8 cellular contexts compared by ENCODE assay signal in the genomic region with DNA sequence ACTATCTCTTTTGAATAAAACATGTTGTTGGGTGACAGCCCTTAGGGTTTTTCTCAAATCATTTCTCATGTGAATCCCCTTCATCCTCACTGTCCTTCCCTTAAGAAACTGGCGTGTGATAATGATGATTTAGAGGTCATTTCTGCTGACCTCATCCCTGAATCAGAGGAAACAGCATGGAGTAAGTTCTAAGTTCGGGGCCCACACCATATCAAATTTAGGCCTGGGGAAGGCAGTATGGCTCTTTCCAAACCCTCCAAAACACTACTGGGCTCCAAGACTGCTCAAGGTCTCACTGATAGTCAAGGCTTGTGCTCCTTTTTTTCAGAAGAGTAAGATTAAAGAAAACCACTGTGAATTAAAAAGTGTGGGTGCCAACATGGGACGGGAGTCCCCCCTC. TPM values are rescaled to one million over a fixed set of nuclear protein-coding genes. Genes with fewer than 3 reads are reported as not detected.
DNase-seq lines count a peak whose midpoint lies in the region; ATAC-seq and TF ChIP-seq lines count a peak whose summit lies in the region.

No MANE protein-coding gene starts in this region.

- peak overlapping the region; percentile 78 for H3K9ac ChIP-seq in rectal smooth muscle tissue (ENCODE audit: low read length)

- no peaks in the 10 kb centered on the region for H3K27me3 ChIP-seq in GM06990 (replicated peaks; ENCODE audit: control insufficient read depth, insufficient read depth, low read length)
- H3K27me3 ChIP-seq in esophagus squamous epithelium: no peaks in the 10 kb centered on the region
- H3K27me3 ChIP-seq in rectal smooth muscle tissue (ENCODE audit: control insufficient read depth, insufficient read depth, low read length): no peaks in the 10 kb centered on the region

- CTCF ChIA-PET in T-cell (lab: Charles Lee): interaction anchor here (0.6 to 3.9 kb wide), 7 partner anchors 10 to 217 kb away, joined by 3 to 25 read pairs (median 6); a partner anchor contains a TSS

- no peak for DNase-seq in GM06990 (ENCODE audit: extremely low read depth, insufficient read length)
- no peak for DNase-seq in T-cell
- no peak for DNase-seq in esophagus squamous epithelium (lab: John Stamatoyannopoulos, UW)
- no peak for DNase-seq in hepatic stellate cell (ENCODE audit: low spot score)
- no peak for DNase-seq in activated gamma-delta T cell treated with Interleukin-2 at 50 U/mL for 16 hours
- no peak for DNase-seq in globus pallidus (ENCODE audit: low spot score)

- POLR2A ChIA-PET in T-cell (lab: Charles Lee): interaction anchor here (0.6 to 1.4 kb wide), 4 partner anchors 19 to 302 kb away, joined by 3 to 5 read pairs (median 4); a partner anchor contains a TSS

- H3K27me3 Mint-ChIP-seq in T-cell: peaks cover 1 to 7% of the 10 kb centered on the region in 2 donors

- no peaks in the 10 kb centered on the region for H3K9me3 Mint-ChIP-seq in T-cell

- peaks cover 41 to 49% (median 48%) of the 10 kb centered on the region in 3 donors for H3K4me1 Mint-ChIP-seq in T-cell

- intact Hi-C loops in esophagus squamous epithelium (cut with DNase I): no loop called here

- TF ChIP-seq POLR2A in esophagus squamous epithelium (IDR thresholded peaks at IDR 0.05): no peak

- TF ChIP-seq CTCF in GM06990 (IDR thresholded peaks at IDR 0.05; ENCODE audit: insufficient read depth, low read length, poor library complexity, severe bottlenecking): no peak
- TF ChIP-seq CTCF in esophagus squamous epithelium (IDR thresholded peaks at IDR 0.05): no peak

- H3K27ac ChIP-seq in esophagus squamous epithelium: peak overlapping the region; percentile 86 to 97 (median 93)
- peak overlapping the region; percentile 91 for H3K27ac ChIP-seq in rectal smooth muscle tissue (ENCODE audit: low read depth, low read length)

- no peaks in the 10 kb centered on the region for H3K9me3 ChIP-seq in esophagus squamous epithelium

- no peaks in the 10 kb centered on the region for H3K36me3 Mint-ChIP-seq in T-cell

- no peaks in the 10 kb centered on the region for H3K36me3 ChIP-seq in GM06990 (ENCODE audit: control insufficient read depth, insufficient read depth, low read length)
- H3K36me3 ChIP-seq in esophagus squamous epithelium: no peaks in the 10 kb centered on the region
- H3K36me3 ChIP-seq in rectal smooth muscle tissue (ENCODE audit: control insufficient read depth, insufficient read depth, low read length): no peaks in the 10 kb centered on the region

- peaks cover 32 to 65% (median 40%) of the 10 kb centered on the region in 3 donors for H3K4me1 ChIP-seq in esophagus squamous epithelium
- H3K4me1 ChIP-seq in rectal smooth muscle tissue (ENCODE audit: control insufficient read depth, insufficient read depth, low read length): peaks cover 35% of the 10 kb centered on the region

- ATAC-seq in T-cell (replicated peaks in 1 of 4) (no peak), HG02763 (IDR thresholded peaks at IDR 0.05; ENCODE audit: unreplicated experiment) (no peak)

- peak overlapping the region; percentile 78 to 92 for H3K27ac Mint-ChIP-seq in T-cell

- 49 to 63% methylated on average over 3 of the region's 3 CpGs for WGBS in esophagus squamous epithelium, 2 donors

- peak overlapping the region; percentile 98 to 99 (median 99) for H3K4me3 Mint-ChIP-seq in T-cell

- H3K4me3 ChIP-seq in GM06990 (replicated peaks; ENCODE audit: low read depth, low read length): peak overlapping the region; percentile 85
- H3K4me3 ChIP-seq in esophagus squamous epithelium: peak overlapping the region in 2 of 4 donors; percentile 79 to 87
- H3K4me3 ChIP-seq in rectal smooth muscle tissue (ENCODE audit: low read length): peak overlapping the region; percentile 85

RNA-seq across cellular contexts. Expression of a gene that starts 0.9 kb away (rescaled TPM):
- total RNA-seq in T-cell: 1 to 10 TPM; 2.8 to 9.1 (median 5.7) TPM
- total RNA-seq in esophagus squamous epithelium: 10 to 100 TPM in 3 of 4 donors, 1 to 10 TPM in 1; 6.8 to 38.5 (median 17.6) TPM

RNA-seq across cellular contexts. Expression of a gene that starts 18.9 kb away (rescaled TPM):
- total RNA-seq in T-cell (10 to 100 TPM; 36.9 to 79.8 (median 38.4) TPM), esophagus squamous epithelium (10 to 100 TPM; 31.8 to 50.2 (median 36.8) TPM)
